In genomic region chr17:80970044-80970761, GRCh38 we compare ENCODE assay signal across 2 cellular contexts.
TF ChIP-seq lines count a peak whose summit lies in the region.

No MANE protein-coding gene starts in this region.

TF ChIP-seq in SK-N-SH, 30 proteins besides CTCF, POLR2A, EP300 and RAD21:
- TF ChIP-seq MXI1 (IDR thresholded peaks at IDR 0.05; ENCODE audit: low read depth, low read length) (no peak), SMC3 (IDR thresholded peaks at IDR 0.05; ENCODE audit: low read depth, low read length) (peak; percentile 53; the same call in 1 of the 2 replicates)

TF ChIP-seq in HepG2, 621 proteins besides CTCF, POLR2A, EP300 and RAD21 (continues in another document):
- TF ChIP-seq ZNF614 (CRISPR knock-in tag; IDR thresholded peaks at IDR 0.05; ENCODE audit: borderline replicate concordance), result no peak
- 0 out of 2 replicates have a peak, but pooled peaks have one; percentile 24 for TF ChIP-seq MYC (CRISPR knock-in tag; IDR thresholded peaks at IDR 0.05; ENCODE audit: borderline replicate concordance)
- peak; percentile 50; the same call in 1 of the 2 replicates for TF ChIP-seq ZNF598 (CRISPR knock-in tag; IDR thresholded peaks at IDR 0.05; ENCODE audit: borderline replicate concordance)
- TF ChIP-seq, protein P1, sequence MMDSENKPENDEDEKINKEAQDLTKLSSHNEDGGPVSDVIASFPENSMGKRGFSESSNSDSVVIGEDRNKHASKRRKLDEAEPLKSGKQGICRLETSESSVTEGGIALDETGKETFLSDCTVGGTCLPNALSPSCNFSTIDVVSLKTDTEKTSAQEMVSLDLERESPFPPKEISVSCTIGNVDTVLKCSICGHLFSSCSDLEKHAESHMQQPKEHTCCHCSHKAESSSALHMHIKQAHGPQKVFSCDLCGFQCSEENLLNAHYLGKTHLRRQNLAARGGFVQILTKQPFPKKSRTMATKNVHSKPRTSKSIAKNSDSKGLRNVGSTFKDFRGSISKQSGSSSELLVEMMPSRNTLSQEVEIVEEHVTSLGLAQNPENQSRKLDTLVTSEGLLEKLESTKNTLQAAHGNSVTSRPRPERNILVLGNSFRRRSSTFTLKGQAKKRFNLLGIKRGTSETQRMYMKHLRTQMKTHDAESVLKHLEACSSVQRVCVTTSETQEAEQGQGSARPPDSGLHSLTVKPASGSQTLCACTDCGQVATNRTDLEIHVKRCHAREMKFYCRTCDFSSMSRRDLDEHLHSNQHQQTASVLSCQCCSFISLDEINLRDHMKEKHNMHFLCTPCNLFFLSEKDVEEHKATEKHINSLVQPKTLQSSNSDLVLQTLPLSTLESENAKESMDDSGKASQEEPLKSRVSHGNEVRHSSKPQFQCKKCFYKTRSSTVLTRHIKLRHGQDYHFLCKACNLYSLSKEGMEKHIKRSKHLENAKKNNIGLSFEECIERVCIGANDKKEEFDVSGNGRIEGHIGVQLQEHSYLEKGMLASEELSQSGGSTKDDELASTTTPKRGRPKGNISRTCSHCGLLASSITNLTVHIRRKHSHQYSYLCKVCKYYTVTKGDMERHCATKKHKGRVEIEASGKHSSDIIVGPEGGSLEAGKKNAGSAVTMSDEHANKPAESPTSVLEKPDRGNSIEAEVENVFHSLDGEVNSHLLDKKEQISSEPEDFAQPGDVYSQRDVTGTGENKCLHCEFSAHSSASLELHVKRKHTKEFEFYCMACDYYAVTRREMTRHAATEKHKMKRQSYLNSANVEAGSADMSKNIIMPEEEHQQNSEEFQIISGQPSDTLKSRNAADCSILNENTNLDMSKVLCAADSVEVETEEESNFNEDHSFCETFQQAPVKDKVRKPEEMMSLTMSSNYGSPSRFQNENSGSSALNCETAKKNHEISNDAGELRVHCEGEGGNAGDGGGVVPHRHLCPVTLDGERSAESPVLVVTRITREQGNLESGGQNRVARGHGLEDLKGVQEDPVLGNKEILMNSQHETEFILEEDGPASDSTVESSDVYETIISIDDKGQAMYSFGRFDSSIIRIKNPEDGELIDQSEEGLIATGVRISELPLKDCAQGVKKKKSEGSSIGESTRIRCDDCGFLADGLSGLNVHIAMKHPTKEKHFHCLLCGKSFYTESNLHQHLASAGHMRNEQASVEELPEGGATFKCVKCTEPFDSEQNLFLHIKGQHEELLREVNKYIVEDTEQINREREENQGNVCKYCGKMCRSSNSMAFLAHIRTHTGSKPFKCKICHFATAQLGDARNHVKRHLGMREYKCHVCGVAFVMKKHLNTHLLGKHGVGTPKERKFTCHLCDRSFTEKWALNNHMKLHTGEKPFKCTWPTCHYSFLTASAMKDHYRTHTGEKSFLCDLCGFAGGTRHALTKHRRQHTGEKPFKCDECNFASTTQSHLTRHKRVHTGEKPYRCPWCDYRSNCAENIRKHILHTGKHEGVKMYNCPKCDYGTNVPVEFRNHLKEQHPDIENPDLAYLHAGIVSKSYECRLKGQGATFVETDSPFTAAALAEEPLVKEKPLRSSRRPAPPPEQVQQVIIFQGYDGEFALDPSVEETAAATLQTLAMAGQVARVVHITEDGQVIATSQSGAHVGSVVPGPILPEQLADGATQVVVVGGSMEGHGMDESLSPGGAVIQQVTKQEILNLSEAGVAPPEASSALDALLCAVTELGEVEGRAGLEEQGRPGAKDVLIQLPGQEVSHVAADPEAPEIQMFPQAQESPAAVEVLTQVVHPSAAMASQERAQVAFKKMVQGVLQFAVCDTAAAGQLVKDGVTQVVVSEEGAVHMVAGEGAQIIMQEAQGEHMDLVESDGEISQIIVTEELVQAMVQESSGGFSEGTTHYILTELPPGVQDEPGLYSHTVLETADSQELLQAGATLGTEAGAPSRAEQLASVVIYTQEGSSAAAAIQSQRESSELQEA (CRISPR knock-in tag; IDR thresholded peaks at IDR 0.05; ENCODE audit: not compliant biosample characterization), result peak; percentile 57
- no peak for TF ChIP-seq ZNF468 (CRISPR knock-in tag; IDR thresholded peaks at IDR 0.05)
- TF ChIP-seq BCL6 (CRISPR knock-in tag; IDR thresholded peaks at IDR 0.05), result no peak
- peak; percentile 42; the same call in 1 of the 2 replicates for TF ChIP-seq BORCS8-MEF2B (CRISPR knock-in tag; IDR thresholded peaks at IDR 0.05)
- TF ChIP-seq, protein P2, sequence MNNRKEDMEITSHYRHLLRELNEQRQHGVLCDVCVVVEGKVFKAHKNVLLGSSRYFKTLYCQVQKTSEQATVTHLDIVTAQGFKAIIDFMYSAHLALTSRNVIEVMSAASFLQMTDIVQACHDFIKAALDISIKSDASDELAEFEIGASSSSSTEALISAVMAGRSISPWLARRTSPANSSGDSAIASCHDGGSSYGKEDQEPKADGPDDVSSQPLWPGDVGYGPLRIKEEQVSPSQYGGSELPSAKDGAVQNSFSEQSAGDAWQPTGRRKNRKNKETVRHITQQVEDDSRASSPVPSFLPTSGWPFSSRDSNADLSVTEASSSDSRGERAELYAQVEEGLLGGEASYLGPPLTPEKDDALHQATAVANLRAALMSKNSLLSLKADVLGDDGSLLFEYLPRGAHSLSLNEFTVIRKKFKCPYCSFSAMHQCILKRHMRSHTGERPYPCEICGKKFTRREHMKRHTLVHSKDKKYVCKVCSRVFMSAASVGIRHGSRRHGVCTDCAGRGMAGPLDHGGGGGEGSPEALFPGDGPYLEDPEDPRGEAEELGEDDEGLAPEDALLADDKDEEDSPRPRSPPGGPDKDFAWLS (CRISPR knock-in tag; IDR thresholded peaks at IDR 0.05; ENCODE audit: borderline replicate concordance), result 0 out of 2 replicates have a peak, but pooled peaks have one; percentile 50
- 0 out of 2 replicates have a peak, but pooled peaks have one; percentile 58 for TF ChIP-seq ZNF34 (CRISPR knock-in tag; IDR thresholded peaks at IDR 0.05; ENCODE audit: borderline replicate concordance)
- no peak for TF ChIP-seq THYN1 (CRISPR knock-in tag; IDR thresholded peaks at IDR 0.05; ENCODE audit: borderline replicate concordance, low read depth)
- TF ChIP-seq NCOR1 (IDR thresholded peaks at IDR 0.05; ENCODE audit: borderline replicate concordance, low read length), result no peak
- no peak for TF ChIP-seq ATF7 (IDR thresholded peaks at IDR 0.05)
- peak; percentile 52; the same call in 1 of the 2 replicates for TF ChIP-seq ATF7 (CRISPR knock-in tag; IDR thresholded peaks at IDR 0.05)
- TF ChIP-seq HNF1B (CRISPR knock-in tag; IDR thresholded peaks at IDR 0.05), result no peak
- TF ChIP-seq XRCC5 (optimal IDR thresholded peaks at IDR 0.05; ENCODE audit: low read length), result peak; percentile 29
- TF ChIP-seq ETV6 (CRISPR knock-in tag; conservative IDR thresholded peaks at IDR 0.05), result no peak
- TF ChIP-seq FOXC1 (CRISPR knock-in tag; IDR thresholded peaks at IDR 0.05; ENCODE audit: borderline replicate concordance), result peak; percentile 60; the same call in 1 of the 2 replicates
- TF ChIP-seq YEATS4 (CRISPR knock-in tag; IDR thresholded peaks at IDR 0.05; ENCODE audit: borderline replicate concordance), result no peak
- TF ChIP-seq ZNF274 (CRISPR knock-in tag; IDR thresholded peaks at IDR 0.05), result no peak
- peak; percentile 42; the same call in 1 of the 2 replicates for TF ChIP-seq NFKBIZ (CRISPR knock-in tag; IDR thresholded peaks at IDR 0.05)
- no peak for TF ChIP-seq ATF3 (CRISPR knock-in tag; IDR thresholded peaks at IDR 0.05)
- TF ChIP-seq, protein P3, sequence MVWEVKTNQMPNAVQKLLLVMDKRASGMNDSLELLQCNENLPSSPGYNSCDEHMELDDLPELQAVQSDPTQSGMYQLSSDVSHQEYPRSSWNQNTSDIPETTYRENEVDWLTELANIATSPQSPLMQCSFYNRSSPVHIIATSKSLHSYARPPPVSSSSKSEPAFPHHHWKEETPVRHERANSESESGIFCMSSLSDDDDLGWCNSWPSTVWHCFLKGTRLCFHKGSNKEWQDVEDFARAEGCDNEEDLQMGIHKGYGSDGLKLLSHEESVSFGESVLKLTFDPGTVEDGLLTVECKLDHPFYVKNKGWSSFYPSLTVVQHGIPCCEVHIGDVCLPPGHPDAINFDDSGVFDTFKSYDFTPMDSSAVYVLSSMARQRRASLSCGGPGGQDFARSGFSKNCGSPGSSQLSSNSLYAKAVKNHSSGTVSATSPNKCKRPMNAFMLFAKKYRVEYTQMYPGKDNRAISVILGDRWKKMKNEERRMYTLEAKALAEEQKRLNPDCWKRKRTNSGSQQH (CRISPR knock-in tag; IDR thresholded peaks at IDR 0.05; ENCODE audit: low read depth), result no peak
- no peak for TF ChIP-seq ZNF75D (CRISPR knock-in tag; IDR thresholded peaks at IDR 0.05; ENCODE audit: borderline replicate concordance)
- no peak for TF ChIP-seq ZNF775 (CRISPR knock-in tag; IDR thresholded peaks at IDR 0.05; ENCODE audit: borderline replicate concordance)
- no peak for TF ChIP-seq RXRB (CRISPR knock-in tag; IDR thresholded peaks at IDR 0.05; ENCODE audit: borderline replicate concordance)
- no peak for TF ChIP-seq ZMYM3 (CRISPR knock-in tag; IDR thresholded peaks at IDR 0.05)
- TF ChIP-seq CAMTA2 (CRISPR knock-in tag; IDR thresholded peaks at IDR 0.05; ENCODE audit: borderline replicate concordance), result no peak
- TF ChIP-seq ZNF773 (CRISPR knock-in tag; IDR thresholded peaks at IDR 0.05; ENCODE audit: borderline replicate concordance), result no peak
- TF ChIP-seq ZNF788 (CRISPR knock-in tag; IDR thresholded peaks at IDR 0.05; ENCODE audit: borderline replicate concordance), result 0 out of 2 replicates have a peak, but pooled peaks have one; percentile 29
- TF ChIP-seq JDP2 (CRISPR knock-in tag; IDR thresholded peaks at IDR 0.05; ENCODE audit: borderline replicate concordance), result no peak
- peak; percentile 41; the same call in 1 of the 2 replicates for TF ChIP-seq ZFP91 (CRISPR knock-in tag; IDR thresholded peaks at IDR 0.05; ENCODE audit: borderline replicate concordance)
- no peak for TF ChIP-seq MTF2 (CRISPR knock-in tag; IDR thresholded peaks at IDR 0.05; ENCODE audit: borderline replicate concordance)
- TF ChIP-seq ZNF709 (CRISPR knock-in tag; IDR thresholded peaks at IDR 0.05), result no peak
- no peak for TF ChIP-seq MAF1 (CRISPR knock-in tag; IDR thresholded peaks at IDR 0.05; ENCODE audit: borderline replicate concordance)
- TF ChIP-seq KMT2B (CRISPR knock-in tag; IDR thresholded peaks at IDR 0.05), result 0 out of 2 replicates have a peak, but pooled peaks have one; percentile 22
- TF ChIP-seq ZFP36 (IDR thresholded peaks at IDR 0.05; ENCODE audit: borderline replicate concordance, low read depth, low read length, partially characterized antibody), result no peak
- no peak for TF ChIP-seq NAIF1 (CRISPR knock-in tag; IDR thresholded peaks at IDR 0.05; ENCODE audit: borderline replicate concordance)
- TF ChIP-seq PPARG (CRISPR knock-in tag; conservative IDR thresholded peaks at IDR 0.05), result no peak
- peak; percentile 60; the same call in 1 of the 2 replicates for TF ChIP-seq MTA1 (CRISPR knock-in tag; IDR thresholded peaks at IDR 0.05; ENCODE audit: borderline replicate concordance)
- TF ChIP-seq RFXANK (CRISPR knock-in tag; IDR thresholded peaks at IDR 0.05), result no peak
- no peak for TF ChIP-seq IKZF4 (CRISPR knock-in tag; IDR thresholded peaks at IDR 0.05; ENCODE audit: borderline replicate concordance, low read depth, not compliant biosample characterization)
- TF ChIP-seq ZNF790 (CRISPR knock-in tag; IDR thresholded peaks at IDR 0.05; ENCODE audit: borderline replicate concordance), result no peak
- 0 out of 2 replicates have a peak, but pooled peaks have one; percentile 41 for TF ChIP-seq ZNF737 (CRISPR knock-in tag; IDR thresholded peaks at IDR 0.05; ENCODE audit: borderline replicate concordance)
- no peak for TF ChIP-seq ZNF784 (CRISPR knock-in tag; IDR thresholded peaks at IDR 0.05; ENCODE audit: borderline replicate concordance)
- TF ChIP-seq AKAP8 (CRISPR knock-in tag; IDR thresholded peaks at IDR 0.05), result no peak
- 0 out of 2 replicates have a peak, but pooled peaks have one; percentile 59 for TF ChIP-seq FOXO4 (CRISPR knock-in tag; conservative IDR thresholded peaks at IDR 0.05)
- 0 out of 2 replicates have a peak, but pooled peaks have one; percentile 11 for TF ChIP-seq ZMYM4 (CRISPR knock-in tag; IDR thresholded peaks at IDR 0.05)
